ENCODE assay signal across 10 cellular contexts in the genomic region with DNA sequence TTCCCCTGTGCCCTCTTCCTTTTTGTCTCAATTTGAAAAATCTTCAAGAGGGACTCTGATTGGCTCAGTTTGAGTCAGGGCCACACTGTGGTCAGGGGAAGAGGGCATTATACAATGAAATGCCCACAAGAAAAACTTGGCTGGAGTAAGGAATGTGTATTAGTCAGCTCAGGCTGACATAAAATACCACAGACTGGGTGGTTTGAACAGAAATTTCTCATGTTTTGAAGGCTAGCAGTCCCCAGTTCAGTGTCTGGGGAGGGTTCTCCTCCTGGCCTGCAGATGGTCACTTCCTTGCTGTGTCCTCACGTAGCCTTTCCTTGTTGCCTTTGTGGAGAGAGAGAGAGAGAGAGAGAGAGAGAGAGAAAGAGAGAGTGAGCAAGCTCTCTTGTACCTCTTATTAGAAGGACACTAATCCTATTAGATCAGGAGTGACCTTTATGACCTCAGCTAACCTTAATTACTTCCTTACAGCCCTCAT. TPM values are rescaled to one million over a fixed set of nuclear protein-coding genes. Genes with fewer than 3 reads are reported as not detected.
DNase-seq lines count a peak whose midpoint lies in the region; TF ChIP-seq lines count a peak whose summit lies in the region.
"Had no signal": no experiment of that assay in that cellular context is flagged by ENCODE, and none has a peak within 500 bp of the region (broad histone marks: within the 10 kb centered on the region; RNA-seq: fewer than 3 reads in every experiment).

No MANE protein-coding gene starts in this region.

- WGBS in GM23248 (ENCODE audit: low coverage in 1 of 2, low lambda C conversion rate in 2 of 2, missing lambda C conversion rate in 2 of 2), 2 experiments = 0 to 13% methylated on average over 1 of the region's 1 CpG
- WGBS in hepatocyte (ENCODE audit: low lambda C conversion rate, missing lambda C conversion rate) = 57% methylated on average over 1 of the region's 1 CpG

- intact Hi-C loops in CD4-positive, alpha-beta memory T cell (cut with micrococcal nuclease) = no loop called here
- intact Hi-C loops in OCI-LY7 (cut with micrococcal nuclease; ENCODE audit: unreplicated experiment) = no loop called here

- POLR2A ChIA-PET in CD4-positive, alpha-beta memory T cell (lab: Charles Lee; ENCODE audit: partially characterized antibody) = no interaction called here
- POLR2A ChIA-PET in OCI-LY7 (lab: Charles Lee) = interaction anchor here (0.6 kb wide), 1 partner anchor 775 kb away, joined by 3 read pairs; no protein-coding TSS in a partner anchor

- no peaks in the 10 kb centered on the region for H3K27me3 Mint-ChIP-seq in CD4-positive, alpha-beta memory T cell
- H3K27me3 Mint-ChIP-seq: activated CD4-positive, alpha-beta T cell treated with anti-CD3 and anti-CD28 coated beads, Interleukin-2, amount 10 ng/mL, durations not matched to agents 7 days and 5 days had no signal

- no peaks in the 10 kb centered on the region for H3K4me1 Mint-ChIP-seq in CD4-positive, alpha-beta memory T cell
- H3K4me1 Mint-ChIP-seq: activated CD4-positive, alpha-beta T cell treated with anti-CD3 and anti-CD28 coated beads, Interleukin-2, amount 10 ng/mL, durations not matched to agents 7 days and 5 days had no signal

- H3K4me2 ChIP-seq in GM23248 (ENCODE audit: unreplicated experiment) (peak overlapping the region; percentile 66), OCI-LY7 (ENCODE audit: low read length) (no peak overlapping the region), hepatocyte (no peak overlapping the region)

- no TSS peak for BruUV-seq in OCI-LY7 (replicated peaks; lab: Mats Ljungman, UMichigan)

- in situ Hi-C loops in GM23248 (cut with MboI) = no loop called here

- TF ChIP-seq CTCF in OCI-LY7 (conservative IDR thresholded peaks at IDR 0.05; ENCODE audit: low read length) (no peak), hepatocyte (IDR thresholded peaks at IDR 0.05; ENCODE audit: poor library complexity) (no peak)

- peaks cover 30% of the 10 kb centered on the region for H3K4me1 ChIP-seq in GM23248 (ENCODE audit: insufficient read depth)
- no peaks in the 10 kb centered on the region for H3K4me1 ChIP-seq in CD4-positive, alpha-beta memory T cell (ENCODE audit: insufficient read depth, low read length)
- H3K4me1 ChIP-seq in OCI-LY7 (ENCODE audit: insufficient read depth, low read length, poor library complexity, severe bottlenecking) = no peaks in the 10 kb centered on the region
- H3K4me1 ChIP-seq in hepatocyte (ENCODE audit: insufficient read depth) = no peaks in the 10 kb centered on the region

- H3K27ac ChIP-seq in GM23248 (peak overlapping the region; percentile 83), OCI-LY7 (ENCODE audit: low read depth, low read length, poor library complexity, severe bottlenecking) (no peak overlapping the region), hepatocyte (no peak overlapping the region)
- H3K27ac ChIP-seq in CD4-positive, alpha-beta memory T cell (ENCODE audit: low read depth, low read length) = no peak overlapping the region

- H3K4me3 Mint-ChIP-seq in CD4-positive, alpha-beta memory T cell = no peak overlapping the region
- H3K4me3 Mint-ChIP-seq: activated CD4-positive, alpha-beta T cell treated with anti-CD3 and anti-CD28 coated beads, Interleukin-2, amount 10 ng/mL, durations not matched to agents 7 days and 5 days had no signal

- peak; percentile 90 for DNase-seq in GM23248
- DNase-seq in T1000 (lab: John Stamatoyannopoulos, UW) = peak; percentile 57
- peak; percentile 35 for DNase-seq in fibroblast of the conjunctiva (ENCODE audit: low read depth)
- peak; percentile 93 for DNase-seq in skeletal muscle cell (ENCODE audit: low read depth)
- DNase-seq in midbrain (lab: John Stamatoyannopoulos, UW) = no peak
- no peak for DNase-seq in CD4-positive, alpha-beta memory T cell
- DNase-seq in OCI-LY7 (ENCODE audit: low spot score) = no peak
- DNase-seq in hepatocyte (ENCODE audit: low spot score) = no peak
- DNase-seq: activated CD4-positive, alpha-beta T cell treated with anti-CD3 and anti-CD28 coated beads, Interleukin-2, amount 10 ng/mL, durations not matched to agents 7 days and 5 days; anterior cingulate cortex had no signal

- H3K9me2 ChIP-seq in GM23248 (ENCODE audit: insufficient read depth) (no peaks in the 10 kb centered on the region; the same call in 1 of the 2 replicates), OCI-LY7 (ENCODE audit: insufficient read depth, low read length) (no peaks in the 10 kb centered on the region), hepatocyte (replicated peaks; ENCODE audit: insufficient read depth) (no peaks in the 10 kb centered on the region)

- H3K36me3 ChIP-seq in GM23248 (ENCODE audit: low read depth) = no peaks in the 10 kb centered on the region
- H3K36me3 ChIP-seq in CD4-positive, alpha-beta memory T cell (ENCODE audit: insufficient read depth, low read length) = no peaks in the 10 kb centered on the region
- no peaks in the 10 kb centered on the region for H3K36me3 ChIP-seq in OCI-LY7 (ENCODE audit: insufficient read depth, low read length)
- H3K36me3 ChIP-seq in hepatocyte (replicated peaks; ENCODE audit: insufficient read depth, low read depth) = no peaks in the 10 kb centered on the region

- H3K9me3 ChIP-seq in GM23248 (ENCODE audit: low read depth) = no peaks in the 10 kb centered on the region
- H3K9me3 ChIP-seq in CD4-positive, alpha-beta memory T cell (ENCODE audit: control insufficient read depth in 1 of 2, low read length in 2 of 2) = no peaks in the 10 kb centered on the region
- no peaks in the 10 kb centered on the region for H3K9me3 ChIP-seq in OCI-LY7 (ENCODE audit: low read length)
- H3K9me3 ChIP-seq in hepatocyte (ENCODE audit: low read depth) = no peaks in the 10 kb centered on the region

- H3K27ac Mint-ChIP-seq in CD4-positive, alpha-beta memory T cell = no peak overlapping the region
- H3K27ac Mint-ChIP-seq: activated CD4-positive, alpha-beta T cell treated with anti-CD3 and anti-CD28 coated beads, Interleukin-2, amount 10 ng/mL, durations not matched to agents 7 days and 5 days had no signal

- H3K4me3 ChIP-seq in GM23248 = no peak overlapping the region
- H3K4me3 ChIP-seq in skeletal muscle cell (ENCODE audit: low read depth, low read length) = no peak overlapping the region
- H3K4me3 ChIP-seq in CD4-positive, alpha-beta memory T cell (ENCODE audit: low read length in 2 of 2) = no peak overlapping the region
- no peak overlapping the region for H3K4me3 ChIP-seq in OCI-LY7 (ENCODE audit: low read depth, low read length, poor library complexity, severe bottlenecking)
- no peak overlapping the region for H3K4me3 ChIP-seq in hepatocyte

- H3K9me3 Mint-ChIP-seq in CD4-positive, alpha-beta memory T cell = peaks cover 0 to 2% (median 0%) of the 10 kb centered on the region in 8 donors
- H3K9me3 Mint-ChIP-seq: activated CD4-positive, alpha-beta T cell treated with anti-CD3 and anti-CD28 coated beads, Interleukin-2, amount 10 ng/mL, durations not matched to agents 7 days and 5 days had no signal

- peaks cover 22% of the 10 kb centered on the region for H3F3A ChIP-seq in GM23248 (ENCODE audit: insufficient read depth)

- H3K36me3 Mint-ChIP-seq in CD4-positive, alpha-beta memory T cell = no peaks in the 10 kb centered on the region

- CTCF ChIA-PET in CD4-positive, alpha-beta memory T cell (lab: Charles Lee; ENCODE audit: partially characterized antibody) = no interaction called here
- CTCF ChIA-PET in OCI-LY7 (lab: Charles Lee; ENCODE audit: unreplicated experiment) = no interaction called here

- no peaks in the 10 kb centered on the region for H4K20me1 ChIP-seq in GM23248 (ENCODE audit: insufficient read depth)
- H4K20me1 ChIP-seq in OCI-LY7 (ENCODE audit: insufficient read depth, low read length) = no peaks in the 10 kb centered on the region
- no peaks in the 10 kb centered on the region for H4K20me1 ChIP-seq in hepatocyte (ENCODE audit: insufficient read depth, poor library complexity, severe bottlenecking)

- H2AFZ ChIP-seq in GM23248 (peak overlapping the region; percentile 69), OCI-LY7 (ENCODE audit: low read length) (no peak overlapping the region), hepatocyte (no peak overlapping the region)

- no peaks in the 10 kb centered on the region for H3K79me2 ChIP-seq in GM23248 (ENCODE audit: insufficient read depth)
- H3K79me2 ChIP-seq in OCI-LY7 (ENCODE audit: insufficient read depth, low read depth, low read length) = no peaks in the 10 kb centered on the region
- H3K79me2 ChIP-seq in hepatocyte = no peaks in the 10 kb centered on the region

- H3K27me3 ChIP-seq in GM23248 (replicated peaks; ENCODE audit: insufficient read depth) (no peaks in the 10 kb centered on the region), hepatocyte (no peaks in the 10 kb centered on the region)
- no peaks in the 10 kb centered on the region for H3K27me3 ChIP-seq in CD4-positive, alpha-beta memory T cell (ENCODE audit: insufficient read depth, low read length)

- H3K9ac ChIP-seq in GM23248 = peak overlapping the region; percentile 51

RNA-seq across cellular contexts. Expression of a gene that starts 25.6 kb away (rescaled TPM):
- total RNA-seq in GM23248 (2014; rRNA removed; shearing (Covaris generic)) = 0.51 and 0.54 TPM in 2 replicates
- polyA plus RNA-seq in GM23248 (2016; fragmentation: Nextera tagmentation; extraction: Ambion mirVana) (0.56 and 0.80 TPM in 2 replicates), hepatocyte (0.73 and 2.2 TPM in 2 replicates)
- not detected for total RNA-seq in CD4-positive, alpha-beta memory T cell
- polyA plus RNA-seq in CD4-positive, alpha-beta memory T cell = not detected
- total RNA-seq in OCI-LY7 (2014; rRNA removed; shearing (Covaris generic)) = not detected in 2 replicates
- total RNA-seq in OCI-LY7 (2022) (not detected in 2 replicates), hepatocyte (3.1 and 4.9 TPM in 2 replicates)
- total RNA-seq: activated CD4-positive, alpha-beta T cell treated with anti-CD3 and anti-CD28 coated beads, Interleukin-2, amount 10 ng/mL, durations not matched to agents 7 days and 5 days had no signal

Comparison
In these comparisons a context has a peak if more than half of its experiments do, and no peak if none do; other contexts are left out.
1. DNase-seq: peak in GM23248 (single experiment), T1000 (single experiment), fibroblast of the conjunctiva (single experiment) and skeletal muscle cell (single experiment); none in midbrain (single experiment), CD4-positive, alpha-beta memory T cell (0 of 5), OCI-LY7 (single experiment) and hepatocyte (single experiment).